In genomic region chr7:74052628-74053027, GRCh38 we compare ENCODE assay signal across 25 cellular contexts. TPM values are rescaled to one million over a fixed set of nuclear protein-coding genes. Genes with fewer than 3 reads are reported as not detected.
"Had no signal": no experiment of that assay in that cellular context is flagged by ENCODE, and none has a peak within 500 bp of the region (broad histone marks: within the 10 kb centered on the region; RNA-seq: fewer than 3 reads in every experiment).

No MANE protein-coding gene starts in this region.

- H3K79me2 ChIP-seq: parathyroid adenoma had no signal

- H3K4me1 ChIP-seq: left lung, parathyroid adenoma, right atrium auricular region, sigmoid colon had no signal

- H3K4me3 ChIP-seq: coronary artery, esophagus squamous epithelium, heart right ventricle, left lung, right atrium auricular region, sigmoid colon, testis, tibial artery had no signal

- DNase-seq: dermis blood vessel endothelial cell; effector memory CD4-positive, alpha-beta T cell; erythroblast; esophagus squamous epithelium; foreskin melanocyte; heart right ventricle; hippocampal formation; left cardiac atrium; mammary epithelial cell; natural killer cell; sigmoid colon; stimulated activated CD4-positive, alpha-beta T cell treated with anti-CD3 and anti-CD28 coated beads, Interleukin-2, amount 100 ng/mL, for 24 hours; stimulated activated CD4-positive, alpha-beta T cell treated with anti-CD3 and anti-CD28 coated beads, Interleukin-4, amount 100 ng/mL, for 24 hours; stimulated activated naive CD8-positive, alpha-beta T cell treated with anti-CD3 and anti-CD28 coated beads, Interleukin-15, Interleukin-2, amounts not matched to agents 100 U/mL and 50 U/mL, for 24 hours; substantia nigra; testis had no signal

- H3K27ac ChIP-seq: esophagus squamous epithelium, heart right ventricle, left lung, neutrophil, parathyroid adenoma, right atrium auricular region, sigmoid colon, testis had no signal

- H3K36me3 ChIP-seq: neutrophil had no signal

- ATAC-seq: heart right ventricle; left cardiac atrium; natural killer cell; stimulated activated memory B cell treated with anti-CD40 and anti-IgM and Interleukin-4, amounts not matched to agents 10 μg/mL and 1 μg/mL and 100 μg/mL, for 72 hours; stimulated activated naive CD8-positive, alpha-beta T cell treated with anti-CD3 and anti-CD28 coated beads, Interleukin-15, Interleukin-2, amounts not matched to agents 100 U/mL and 50 U/mL, for 24 hours had no signal

- H3K9me3 ChIP-seq: esophagus squamous epithelium, heart right ventricle, left lung, neutrophil, right atrium auricular region, sigmoid colon, testis, tibial artery had no signal

- FAIRE-seq: islet of Langerhans had no signal

- H2AFZ ChIP-seq: parathyroid adenoma had no signal

- H3K27me3 ChIP-seq: esophagus squamous epithelium, heart right ventricle, left lung, neutrophil, right atrium auricular region, sigmoid colon, testis, tibial artery had no signal

- H3K9ac ChIP-seq: parathyroid adenoma had no signal

RNA-seq across cellular contexts. Expression of gene ELN, which starts 24.7 kb away (rescaled TPM):
- total RNA-seq: kidney epithelial cell had no signal
- polyA plus RNA-seq: mammary epithelial cell had no signal
